8 cellular contexts compared by ENCODE assay signal in the genomic region with DNA sequence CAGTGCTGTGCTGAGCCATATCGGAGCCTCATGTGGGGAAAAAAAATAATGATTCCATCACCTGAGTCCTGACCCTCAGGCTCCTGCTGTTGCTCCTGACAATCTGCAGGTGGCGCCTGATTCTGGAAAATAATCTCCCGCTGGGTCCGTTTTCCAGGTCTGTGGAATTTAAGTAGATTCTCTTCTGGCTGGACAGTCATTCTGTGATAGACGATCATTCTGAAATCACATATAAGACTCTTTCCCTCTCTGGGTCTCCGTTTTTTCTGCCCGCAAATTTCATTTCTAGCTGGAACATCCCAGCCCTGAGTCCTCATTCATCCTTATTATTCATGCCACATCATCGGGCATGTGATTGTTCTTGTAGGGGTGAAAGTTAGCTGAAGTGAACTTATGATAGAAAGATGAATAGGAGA. TPM values are rescaled to one million over a fixed set of nuclear protein-coding genes. Genes with fewer than 3 reads are reported as not detected.
DNase-seq lines count a peak whose midpoint lies in the region; ATAC-seq and TF ChIP-seq lines count a peak whose summit lies in the region.

No MANE protein-coding gene starts in this region.

- H3K36me3 ChIP-seq in OCI-LY7 (ENCODE audit: insufficient read depth, low read length) (no peaks in the 10 kb centered on the region), body of pancreas (replicated peaks in 1 of 2; ENCODE audit: insufficient read depth in 1 of 2, low read depth in 2 of 2) (no peaks in the 10 kb centered on the region)

- H3K27me3 Mint-ChIP-seq in stimulated activated memory B cell treated with anti-CD40 and anti-IgM and Interleukin-4, amounts not matched to agents 10 μg/mL and 1 μg/mL and 100 μg/mL, for 72 hours, result peaks cover 42% of the 10 kb centered on the region

- no peak overlapping the region for H2AFZ ChIP-seq in OCI-LY7 (ENCODE audit: low read length)

- no peaks in the 10 kb centered on the region for H3K9me2 ChIP-seq in OCI-LY7 (ENCODE audit: insufficient read depth, low read length)

- ATAC-seq in body of pancreas (peak; percentile 82), GM21529 (IDR thresholded peaks at IDR 0.05; ENCODE audit: unreplicated experiment) (no peak), GM21515 (IDR thresholded peaks at IDR 0.05; ENCODE audit: unreplicated experiment) (no peak)
- peak; percentile 60 for ATAC-seq in stimulated activated memory B cell treated with anti-CD40 and anti-IgM and Interleukin-4, amounts not matched to agents 10 μg/mL and 1 μg/mL and 100 μg/mL, for 72 hours

- no peaks in the 10 kb centered on the region for H3K79me2 ChIP-seq in OCI-LY7 (ENCODE audit: insufficient read depth, low read depth, low read length)

- TF ChIP-seq POLR2A in body of pancreas (IDR thresholded peaks at IDR 0.05), result no peak

- intact Hi-C loops in OCI-LY7 (cut with micrococcal nuclease; ENCODE audit: unreplicated experiment) (loop anchor here (1.0 to 2.0 kb wide), 2 partner anchors 144 to 281 kb away; no protein-coding TSS in a partner anchor), body of pancreas (cut with DNase I) (loop anchor here (5.0 to 10.0 kb wide), 4 partner anchors 63 to 332 kb away; a partner anchor contains a TSS)

- H3K36me3 Mint-ChIP-seq in stimulated activated memory B cell treated with anti-CD40 and anti-IgM and Interleukin-4, amounts not matched to agents 10 μg/mL and 1 μg/mL and 100 μg/mL, for 72 hours, result no peaks in the 10 kb centered on the region

- TF ChIP-seq CTCF in OCI-LY7 (conservative IDR thresholded peaks at IDR 0.05; ENCODE audit: low read length) (peak; percentile 89), body of pancreas (IDR thresholded peaks at IDR 0.05) (peak; percentile 77 to 97 (median 94))

- 6 to 7% methylated on average over 8 of the region's 8 CpGs for WGBS in body of pancreas, 2 donors

- POLR2A ChIA-PET in OCI-LY7 (lab: Charles Lee), result interaction anchor here (0.6 kb wide), 1 partner anchor 21 kb away, joined by 4 read pairs; no protein-coding TSS in a partner anchor

- H3K4me2 ChIP-seq in OCI-LY7 (ENCODE audit: low read length), result no peak overlapping the region

- no peak overlapping the region for H3K4me3 Mint-ChIP-seq in stimulated activated memory B cell treated with anti-CD40 and anti-IgM and Interleukin-4, amounts not matched to agents 10 μg/mL and 1 μg/mL and 100 μg/mL, for 72 hours

- H3K9me3 Mint-ChIP-seq in stimulated activated memory B cell treated with anti-CD40 and anti-IgM and Interleukin-4, amounts not matched to agents 10 μg/mL and 1 μg/mL and 100 μg/mL, for 72 hours, result no peaks in the 10 kb centered on the region

- H3K4me3 ChIP-seq in OCI-LY7 (ENCODE audit: low read depth, low read length, poor library complexity, severe bottlenecking) (no peak overlapping the region), body of pancreas (no peak overlapping the region)

- no peaks in the 10 kb centered on the region for H3K27me3 ChIP-seq in body of pancreas

- H3K27ac ChIP-seq in OCI-LY7 (ENCODE audit: low read depth, low read length, poor library complexity, severe bottlenecking) (no peak overlapping the region), body of pancreas (no peak overlapping the region)

- peak; percentile 85 for DNase-seq in DMS153 treated with DMSO at 0.1 percent for 48 hours (lab: John Stamatoyannopoulos, UW; ENCODE audit: unreplicated experiment)
- DNase-seq in HuH-7.5 (ENCODE audit: low spot score), result peak; percentile 80
- peak; percentile 56 for DNase-seq in OCI-LY7 (ENCODE audit: low spot score)
- peak; percentile 78 to 82 (median 79) for DNase-seq in body of pancreas
- DNase-seq in inferior parietal cortex (ENCODE audit: extremely low spot score), result peak; percentile 86

- no TSS peak for BruUV-seq in OCI-LY7 (replicated peaks; lab: Mats Ljungman, UMichigan)

- H4K20me1 ChIP-seq in OCI-LY7 (ENCODE audit: insufficient read depth, low read length), result no peaks in the 10 kb centered on the region

- CTCF ChIA-PET in OCI-LY7 (lab: Charles Lee; ENCODE audit: unreplicated experiment), result interaction anchor here (1.8 kb wide), 1 partner anchor 145 kb away, joined by 6 read pairs; a partner anchor contains a TSS

- H3K4me1 ChIP-seq in OCI-LY7 (ENCODE audit: insufficient read depth, low read length, poor library complexity, severe bottlenecking) (no peaks in the 10 kb centered on the region), body of pancreas (no peaks in the 10 kb centered on the region)

- H3K27ac Mint-ChIP-seq in stimulated activated memory B cell treated with anti-CD40 and anti-IgM and Interleukin-4, amounts not matched to agents 10 μg/mL and 1 μg/mL and 100 μg/mL, for 72 hours, result no peak overlapping the region

- H3K9me3 ChIP-seq in OCI-LY7 (ENCODE audit: low read length), result no peaks in the 10 kb centered on the region
- H3K9me3 ChIP-seq in body of pancreas, result no peaks in the 10 kb centered on the region

- no peaks in the 10 kb centered on the region for H3K4me1 Mint-ChIP-seq in stimulated activated memory B cell treated with anti-CD40 and anti-IgM and Interleukin-4, amounts not matched to agents 10 μg/mL and 1 μg/mL and 100 μg/mL, for 72 hours

RNA-seq across cellular contexts. Expression of a gene that starts 22.1 kb away (rescaled TPM):
- total RNA-seq in OCI-LY7 (2014; rRNA removed; shearing (Covaris generic)), result 3.7 and 4.1 TPM in 2 replicates
- total RNA-seq in OCI-LY7 (2022) (20.4 and 22.1 TPM in 2 replicates), body of pancreas (10 to 100 TPM; 34.5 to 39.9 TPM)

Comparison
In these comparisons a context has a peak if more than half of its experiments do, and no peak if none do; other contexts are left out.
1. ATAC-seq: peak in body of pancreas (single experiment) and stimulated activated memory B cell treated with anti-CD40 and anti-IgM and Interleukin-4, amounts not matched to agents 10 μg/mL and 1 μg/mL and 100 μg/mL, for 72 hours (single experiment); none in GM21529 (single experiment) and GM21515 (single experiment).
2. Peak in every context shown above with its lines, with median percentiles within 50 percentile points of each other: DNase-seq.